1 cellular context compared by ENCODE assay signal in genomic region chr3:120419797-120420196, GRCh38.
TF ChIP-seq lines count a peak whose summit lies in the region.

No MANE protein-coding gene starts in this region.

TF ChIP-seq in WTC11, 78 proteins besides CTCF, POLR2A, EP300 and RAD21 (continued from another document):
- TF ChIP-seq CREB1 (CRISPR knock-in tag; IDR thresholded peaks at IDR 0.05) (no peak), CREM (CRISPR knock-in tag; IDR thresholded peaks at IDR 0.05) (no peak), NR2C2 (CRISPR knock-in tag; IDR thresholded peaks at IDR 0.05) (no peak), IRF2 (CRISPR knock-in tag; IDR thresholded peaks at IDR 0.05; ENCODE audit: borderline replicate concordance, low read depth) (no peak), CDX4 (CRISPR knock-in tag; IDR thresholded peaks at IDR 0.05; ENCODE audit: borderline replicate concordance) (no peak), HMGXB4 (CRISPR knock-in tag; IDR thresholded peaks at IDR 0.05) (no peak), IRF1 (CRISPR knock-in tag; IDR thresholded peaks at IDR 0.05) (no peak), ZBTB21 (CRISPR knock-in tag; IDR thresholded peaks at IDR 0.05; ENCODE audit: borderline replicate concordance) (no peak)
- TF ChIP-seq, protein P1, sequence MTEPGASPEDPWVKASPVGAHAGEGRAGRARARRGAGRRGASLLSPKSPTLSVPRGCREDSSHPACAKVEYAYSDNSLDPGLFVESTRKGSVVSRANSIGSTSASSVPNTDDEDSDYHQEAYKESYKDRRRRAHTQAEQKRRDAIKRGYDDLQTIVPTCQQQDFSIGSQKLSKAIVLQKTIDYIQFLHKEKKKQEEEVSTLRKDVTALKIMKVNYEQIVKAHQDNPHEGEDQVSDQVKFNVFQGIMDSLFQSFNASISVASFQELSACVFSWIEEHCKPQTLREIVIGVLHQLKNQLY (CRISPR knock-in tag; IDR thresholded peaks at IDR 0.05), result no peak
- TF ChIP-seq, protein P2, sequence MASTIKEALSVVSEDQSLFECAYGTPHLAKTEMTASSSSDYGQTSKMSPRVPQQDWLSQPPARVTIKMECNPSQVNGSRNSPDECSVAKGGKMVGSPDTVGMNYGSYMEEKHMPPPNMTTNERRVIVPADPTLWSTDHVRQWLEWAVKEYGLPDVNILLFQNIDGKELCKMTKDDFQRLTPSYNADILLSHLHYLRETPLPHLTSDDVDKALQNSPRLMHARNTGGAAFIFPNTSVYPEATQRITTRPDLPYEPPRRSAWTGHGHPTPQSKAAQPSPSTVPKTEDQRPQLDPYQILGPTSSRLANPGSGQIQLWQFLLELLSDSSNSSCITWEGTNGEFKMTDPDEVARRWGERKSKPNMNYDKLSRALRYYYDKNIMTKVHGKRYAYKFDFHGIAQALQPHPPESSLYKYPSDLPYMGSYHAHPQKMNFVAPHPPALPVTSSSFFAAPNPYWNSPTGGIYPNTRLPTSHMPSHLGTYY (CRISPR knock-in tag; IDR thresholded peaks at IDR 0.05), result no peak
